1 cellular context compared by ENCODE assay signal in the genomic region with DNA sequence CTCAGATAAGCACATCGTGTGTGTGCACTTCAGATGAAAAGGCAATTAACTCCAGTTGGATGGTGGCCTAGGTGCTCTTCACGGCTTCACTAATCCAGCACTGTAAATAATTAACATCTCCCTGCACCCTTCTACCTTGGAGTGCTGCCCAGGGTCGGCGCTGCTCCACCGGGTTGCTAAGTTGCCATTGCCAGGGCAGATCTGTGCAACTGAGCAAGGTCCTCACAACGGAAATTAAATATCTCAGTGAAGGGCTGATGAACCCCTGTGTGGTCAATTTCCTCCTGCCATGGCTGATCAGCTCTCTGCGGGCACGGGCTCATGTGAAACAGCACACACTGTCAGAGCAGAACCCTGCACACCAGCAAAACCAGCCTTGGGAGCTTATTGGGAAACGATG.
TF ChIP-seq lines count a peak whose summit lies in the region.

No MANE protein-coding gene starts in this region.

TF ChIP-seq in SK-N-SH treated with all-trans-retinoic acid at 6 μM for 48 hours, 23 proteins besides CTCF, POLR2A, EP300 and RAD21 (continued from another document):
- TF ChIP-seq, protein P1, sequence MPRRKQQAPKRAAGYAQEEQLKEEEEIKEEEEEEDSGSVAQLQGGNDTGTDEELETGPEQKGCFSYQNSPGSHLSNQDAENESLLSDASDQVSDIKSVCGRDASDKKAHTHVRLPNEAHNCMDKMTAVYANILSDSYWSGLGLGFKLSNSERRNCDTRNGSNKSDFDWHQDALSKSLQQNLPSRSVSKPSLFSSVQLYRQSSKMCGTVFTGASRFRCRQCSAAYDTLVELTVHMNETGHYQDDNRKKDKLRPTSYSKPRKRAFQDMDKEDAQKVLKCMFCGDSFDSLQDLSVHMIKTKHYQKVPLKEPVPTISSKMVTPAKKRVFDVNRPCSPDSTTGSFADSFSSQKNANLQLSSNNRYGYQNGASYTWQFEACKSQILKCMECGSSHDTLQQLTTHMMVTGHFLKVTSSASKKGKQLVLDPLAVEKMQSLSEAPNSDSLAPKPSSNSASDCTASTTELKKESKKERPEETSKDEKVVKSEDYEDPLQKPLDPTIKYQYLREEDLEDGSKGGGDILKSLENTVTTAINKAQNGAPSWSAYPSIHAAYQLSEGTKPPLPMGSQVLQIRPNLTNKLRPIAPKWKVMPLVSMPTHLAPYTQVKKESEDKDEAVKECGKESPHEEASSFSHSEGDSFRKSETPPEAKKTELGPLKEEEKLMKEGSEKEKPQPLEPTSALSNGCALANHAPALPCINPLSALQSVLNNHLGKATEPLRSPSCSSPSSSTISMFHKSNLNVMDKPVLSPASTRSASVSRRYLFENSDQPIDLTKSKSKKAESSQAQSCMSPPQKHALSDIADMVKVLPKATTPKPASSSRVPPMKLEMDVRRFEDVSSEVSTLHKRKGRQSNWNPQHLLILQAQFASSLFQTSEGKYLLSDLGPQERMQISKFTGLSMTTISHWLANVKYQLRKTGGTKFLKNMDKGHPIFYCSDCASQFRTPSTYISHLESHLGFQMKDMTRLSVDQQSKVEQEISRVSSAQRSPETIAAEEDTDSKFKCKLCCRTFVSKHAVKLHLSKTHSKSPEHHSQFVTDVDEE (CRISPR knock-in tag; IDR thresholded peaks at IDR 0.05): no peak
- no peak for TF ChIP-seq OSR1 (CRISPR knock-in tag; IDR thresholded peaks at IDR 0.05)
- TF ChIP-seq SNAI2 (CRISPR knock-in tag; IDR thresholded peaks at IDR 0.05): no peak
- no peak for TF ChIP-seq CSDC2 (CRISPR knock-in tag; IDR thresholded peaks at IDR 0.05)
- TF ChIP-seq ZFP3 (CRISPR knock-in tag; IDR thresholded peaks at IDR 0.05): no peak
